Comparison of ENCODE assay signal across 2 cellular contexts in genomic region chr2:15838481-15838880, GRCh38.
"Had no signal": no experiment of that assay in that cellular context is flagged by ENCODE, and none has a peak within 500 bp of the region (broad histone marks: within the 10 kb centered on the region; RNA-seq: fewer than 3 reads in every experiment).

No MANE protein-coding gene starts in this region.

- DNase-seq: GDM1, GF-D8 had no signal
